Comparison of ENCODE assay signal across 21 cellular contexts in the genomic region with DNA sequence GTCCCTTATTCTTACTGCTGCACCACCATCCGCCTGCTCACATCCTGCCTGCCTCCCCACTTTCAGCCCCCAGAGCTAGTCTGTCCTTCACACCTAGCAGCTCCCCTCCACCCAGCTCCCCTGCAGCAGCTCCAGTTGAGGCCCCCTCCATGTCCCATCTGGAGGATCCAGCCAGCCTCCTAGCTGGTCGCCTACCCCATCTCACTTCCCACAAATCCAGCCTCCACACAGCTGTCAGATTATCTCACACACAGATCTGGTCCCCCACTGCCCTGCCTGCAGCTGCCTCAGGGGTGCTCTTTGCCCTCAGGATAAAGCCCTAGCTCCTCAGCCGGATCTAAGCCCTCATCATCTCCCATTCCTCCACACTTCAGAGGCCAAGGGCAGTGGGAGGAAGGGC. TPM values are rescaled to one million over a fixed set of nuclear protein-coding genes. Genes with fewer than 3 reads are reported as not detected.
A peak's percentile ranks its signal among the peaks of the same experiment; 100 is the strongest.
DNase-seq lines count a peak whose midpoint lies in the region; ATAC-seq and TF ChIP-seq lines count a peak whose summit lies in the region.
"Had no signal": no experiment of that assay in that cellular context is flagged by ENCODE, and none has a peak within 500 bp of the region (broad histone marks: within the 10 kb centered on the region; RNA-seq: fewer than 3 reads in every experiment).

No MANE protein-coding gene starts in this region.

- intact Hi-C loops in dorsolateral prefrontal cortex (cut with DNase I) (loop anchor here in 1 of 2 donors (5.0 kb wide), 1 partner anchor 180 kb away; no protein-coding TSS in a partner anchor), posterior vena cava (cut with DNase I) (loop anchor here in 1 of 2 donors (5.0 kb wide), 1 partner anchor 760 kb away; a partner anchor contains a TSS), sciatic nerve (cut with DNase I) (no loop called here)

- ATAC-seq in GM18511 (IDR thresholded peaks at IDR 0.05; ENCODE audit: unreplicated experiment): no peak
- ATAC-seq in GM21447 (IDR thresholded peaks at IDR 0.05; ENCODE audit: unreplicated experiment): no peak
- no peak for ATAC-seq in sciatic nerve
- ATAC-seq: esophagus mucosa, GM23338, left lung, WTC11 had no signal

- no peak for TF ChIP-seq CTCF in dorsolateral prefrontal cortex (IDR thresholded peaks at IDR 0.05 in 54 of 56, conservative IDR thresholded peaks at IDR 0.05 in 2 of 56; ENCODE audit: low read depth in 1 of 56, partially characterized antibody in 56 of 56)

- no peaks in the 10 kb centered on the region for H3K27me3 ChIP-seq in dorsolateral prefrontal cortex
- H3K27me3 ChIP-seq: left lung, uterus had no signal

- DNase-seq in Ammon's horn (ENCODE audit: low spot score) (peak; percentile 20), NCI-H82 (lab: John Stamatoyannopoulos, UW) (peak; percentile 79), dorsolateral prefrontal cortex (peak in 4 of 10 donors; percentile 19 to 63 (median 52)), posterior vena cava (ENCODE audit: low spot score) (peak; percentile 65), NCI-H1092 treated with DMSO at 0.1 percent for 48 hours (lab: John Stamatoyannopoulos, UW) (no peak), sciatic nerve (ENCODE audit: low spot score) (no peak)
- DNase-seq: anterior cingulate cortex; effector CD8-positive, alpha-beta T cell; foreskin melanocyte; immature natural killer cell; NCI-H1417; NCI-H2107; T-helper 9 cell; uterus had no signal

- no peak overlapping the region for H3K4me3 ChIP-seq in dorsolateral prefrontal cortex
- H3K4me3 ChIP-seq: GM23338, left lung, smooth muscle cell, uterus had no signal

- peak overlapping the region in 45 of 59 donors; percentile 17 to 90 (median 75) for H3K27ac ChIP-seq in dorsolateral prefrontal cortex
- H3K27ac ChIP-seq: left lung, uterus had no signal

RNA-seq across cellular contexts. Expression of a gene that starts 8.8 kb away (rescaled TPM):
- 100 to 1,000 TPM in 2 of 120 experiments, 10 to 100 TPM in 118; 34.1 to 116 (median 63.6) TPM for total RNA-seq in dorsolateral prefrontal cortex
- 1 to 10 TPM; 1.2 to 2.0 TPM for total RNA-seq in posterior vena cava
- total RNA-seq in sciatic nerve: 30.9 TPM

RNA-seq across cellular contexts. Expression of a gene that starts 18.4 kb away (rescaled TPM):
- total RNA-seq in dorsolateral prefrontal cortex (100 to 1,000 TPM in 1 of 120 experiments, 10 to 100 TPM in 119; 46.8 to 107 (median 78.1) TPM), posterior vena cava (10 to 100 TPM; 24.8 to 25.9 TPM), sciatic nerve (32.0 TPM)

Comparison
In these comparisons a context has a peak if more than half of its experiments do, and no peak if none do; other contexts are left out.
1. DNase-seq: peak in Ammon's horn (single experiment), NCI-H82 (single experiment) and posterior vena cava (single experiment); none in NCI-H1092 treated with DMSO at 0.1 percent for 48 hours (single experiment) and sciatic nerve (single experiment).
2. RNA of a gene that starts 8.8 kb away (total RNA-seq): 34.1 to 116 TPM in dorsolateral prefrontal cortex and 30.9 TPM in sciatic nerve (single experiment); 1.2 to 2.0 TPM in posterior vena cava; every median in the first group is over 10 times any median in the second.